8 cellular contexts compared by ENCODE assay signal in genomic region chr21:41182547-41182946, GRCh38.
"Had no signal": no experiment of that assay in that cellular context is flagged by ENCODE, and none has a peak within 500 bp of the region (broad histone marks: within the 10 kb centered on the region; RNA-seq: fewer than 3 reads in every experiment).

No MANE protein-coding gene starts in this region.

- DNase-seq: IMR-90, KBM-7, KG1 had no signal

- H3K27ac Mint-ChIP-seq: IgD-negative memory B cell had no signal

- H3K27ac ChIP-seq: HL-60, KMS-11 had no signal

- H3K4me3 Mint-ChIP-seq: IgD-negative memory B cell had no signal

- H3K36me3 Mint-ChIP-seq: IgD-negative memory B cell had no signal

- H3K4me3 ChIP-seq: K562 had no signal

- ATAC-seq: HepG2, K562 had no signal
